16 cellular contexts compared by ENCODE assay signal in genomic region chr3:123324880-123325765, GRCh38.
DNase-seq lines count a peak whose midpoint lies in the region; ATAC-seq and TF ChIP-seq lines count a peak whose summit lies in the region.
"Had no signal": no experiment of that assay in that cellular context is flagged by ENCODE, and none has a peak within 500 bp of the region (broad histone marks: within the 10 kb centered on the region; RNA-seq: fewer than 3 reads in every experiment).

No MANE protein-coding gene starts in this region.

- H3K27ac ChIP-seq in caudate nucleus (ENCODE audit: low read depth, low read length), result peak overlapping the region; percentile 39
- H3K27ac ChIP-seq in left ventricle myocardium inferior (replicated peaks), result peak overlapping the region; percentile 54
- no peak overlapping the region for H3K27ac ChIP-seq in spleen
- H3K27ac ChIP-seq in testis, result no peak overlapping the region
- no peak overlapping the region for H3K27ac ChIP-seq in upper lobe of right lung

- TF ChIP-seq POLR2A in spleen (IDR thresholded peaks at IDR 0.05) (no peak), testis (IDR thresholded peaks at IDR 0.05) (no peak)

- H3K4me3 ChIP-seq in left ventricle myocardium inferior (no peak overlapping the region), spleen (no peak overlapping the region), testis (no peak overlapping the region), upper lobe of right lung (no peak overlapping the region)

- peaks cover 5% of the 10 kb centered on the region for H3K27me3 ChIP-seq in left ventricle myocardium inferior (ENCODE audit: low read depth)
- H3K27me3 ChIP-seq in spleen (replicated peaks in 1 of 7), result peaks cover 0 to 29% (median 0%) of the 10 kb centered on the region in 7 donors
- no peaks in the 10 kb centered on the region for H3K27me3 ChIP-seq in testis
- no peaks in the 10 kb centered on the region for H3K27me3 ChIP-seq in upper lobe of right lung
- H3K27me3 ChIP-seq: BE2C had no signal

- ATAC-seq in HG03135 (IDR thresholded peaks at IDR 0.05; ENCODE audit: unreplicated experiment) (no peak), upper lobe of right lung (no peak)
- ATAC-seq: Panc1 had no signal

- intact Hi-C loops in left ventricle myocardium inferior (cut with micrococcal nuclease) (no loop called here), spleen (cut with DNase I; ENCODE audit: low total_unique reads) (loop anchor here (5.0 kb wide), 2 partner anchors 167 to 232 kb away; no protein-coding TSS in a partner anchor), testis (cut with DNase I; ENCODE audit: low total_unique reads) (loop anchor here (5.0 kb wide), 1 partner anchor 232 kb away; no protein-coding TSS in a partner anchor), upper lobe of right lung (cut with DNase I) (loop anchor here (5.0 to 10.0 kb wide), 2 partner anchors 162 to 230 kb away; no protein-coding TSS in a partner anchor)

- peak; percentile 48 for DNase-seq in NCI-H1694 treated with DMSO at 0.1 percent for 48 hours (lab: John Stamatoyannopoulos, UW)
- no peak for DNase-seq in caudate nucleus (lab: John Stamatoyannopoulos, UW)
- peak; percentile 41 for DNase-seq in left ventricle myocardium inferior
- peak; percentile 64 for DNase-seq in spleen
- no peak for DNase-seq in testis
- DNase-seq in upper lobe of right lung, result no peak
- DNase-seq: BE2C, EL, H7, Karpas-422, NCI-H2029 treated with DMSO at 0.1 percent for 48 hours, NCI-H226, NCI-H748 treated with DMSO at 0.1 percent for 48 hours, SHP77 treated with DMSO at 0.1 percent for 48 hours had no signal

- H3K4me1 ChIP-seq in left ventricle myocardium inferior (peaks cover 95% of the 10 kb centered on the region), spleen (peaks cover 0 to 16% (median 9%) of the 10 kb centered on the region in 6 donors), testis (peaks cover 15% of the 10 kb centered on the region), upper lobe of right lung (no peaks in the 10 kb centered on the region)
- H3K4me1 ChIP-seq: BE2C had no signal

- H3K9me3 ChIP-seq in left ventricle myocardium inferior (replicated peaks), result no peaks in the 10 kb centered on the region
- H3K9me3 ChIP-seq in spleen, result no peaks in the 10 kb centered on the region
- H3K9me3 ChIP-seq in testis, result no peaks in the 10 kb centered on the region
- H3K9me3 ChIP-seq in upper lobe of right lung, result no peaks in the 10 kb centered on the region
- H3K9me3 ChIP-seq: BE2C had no signal

- TF ChIP-seq CTCF in left ventricle myocardium inferior (IDR thresholded peaks at IDR 0.05; ENCODE audit: borderline replicate concordance) (no peak), spleen (IDR thresholded peaks at IDR 0.05 in 8 of 11, conservative IDR thresholded peaks at IDR 0.05 in 3 of 11) (no peak), testis (IDR thresholded peaks at IDR 0.05) (no peak), upper lobe of right lung (IDR thresholded peaks at IDR 0.05) (no peak)

- H3K36me3 ChIP-seq in left ventricle myocardium inferior (peaks cover 48% of the 10 kb centered on the region), spleen (peaks cover 0 to 5% (median 0%) of the 10 kb centered on the region in 6 donors), testis (ENCODE audit: low read depth, missing control alignments) (no peaks in the 10 kb centered on the region), upper lobe of right lung (no peaks in the 10 kb centered on the region)
- H3K36me3 ChIP-seq: BE2C had no signal

- WGBS in spleen, 5 donors, result 85 to 93% (median 89%) methylated on average over 15 of the region's 15 CpGs
- WGBS in testis, 2 donors, result 85 to 89% methylated on average over 14 to 15 of the region's 15 CpGs

Comparison
In these comparisons a context has a peak if more than half of its experiments do, and no peak if none do; other contexts are left out.
1. DNase-seq: peak in NCI-H1694 treated with DMSO at 0.1 percent for 48 hours (single experiment), left ventricle myocardium inferior (single experiment) and spleen (single experiment); none in caudate nucleus (0 of 61), testis (single experiment) and upper lobe of right lung (single experiment).
2. H3K27ac ChIP-seq: peak in caudate nucleus (single experiment) and left ventricle myocardium inferior (single experiment); none in spleen (0 of 8), testis (0 of 2) and upper lobe of right lung (single experiment).